ENCODE assay signal across 25 cellular contexts in genomic region chr4:73650255-73650654, GRCh38. TPM values are rescaled to one million over a fixed set of nuclear protein-coding genes. Genes with fewer than 3 reads are reported as not detected.
DNase-seq lines count a peak whose midpoint lies in the region; ATAC-seq, FAIRE-seq and TF ChIP-seq lines count a peak whose summit lies in the region.
"Had no signal": no experiment of that assay in that cellular context is flagged by ENCODE, and none has a peak within 500 bp of the region (broad histone marks: within the 10 kb centered on the region; RNA-seq: fewer than 3 reads in every experiment).

No MANE protein-coding gene starts in this region.

- WGBS in H1 (ENCODE audit: extremely low coverage in 1 of 2, insufficient coverage in 1 of 2, insufficient read length in 1 of 2, insufficient replicate concordance in 2 of 2, low coverage in 1 of 2, low lambda C conversion rate in 2 of 2, missing lambda C conversion rate in 1 of 2), 2 experiments = 88% methylated on average over 3 of the region's 3 CpGs; no CpG with 5 or more reads in 1 of the 2 experiments

- H3K18ac ChIP-seq in H1 (ENCODE audit: extremely low read depth, low read length) = no peak overlapping the region

- H3K23ac ChIP-seq in H1 (ENCODE audit: insufficient read length) = no peak overlapping the region

- H3K4me1 ChIP-seq in OCI-LY7 (ENCODE audit: insufficient read depth, low read length, poor library complexity, severe bottlenecking) = peaks cover 48% of the 10 kb centered on the region
- H3K4me1 ChIP-seq in H1 (replicated peaks in 1 of 4; ENCODE audit: control insufficient read depth in 3 of 4, insufficient read depth in 4 of 4, low read length in 3 of 4) = peaks cover 0 to 2% (median 0%) of the 10 kb centered on the region in 4 experiments; a peak in 1 of 7 replicates

- TF ChIP-seq RAD21 in H1 (IDR thresholded peaks at IDR 0.05 in 1 of 2, conservative IDR thresholded peaks at IDR 0.05 in 1 of 2; ENCODE audit: low read depth in 2 of 2, low read length in 2 of 2) = no peak

- no peak for DNase-seq in OCI-LY7 (ENCODE audit: low spot score)
- no peak for DNase-seq in H1 (ENCODE audit: low read depth in 1 of 2, low spot score in 2 of 2)
- no peak for DNase-seq in mesothelial cell of epicardium (ENCODE audit: low spot score in 2 of 2, unreplicated experiment in 2 of 2)
- no peak for DNase-seq in stimulated activated CD4-positive, alpha-beta T cell treated with anti-CD3 and anti-CD28 coated beads, Interleukin-2, amount 100 ng/mL, for 24 hours
- DNase-seq in activated CD4-positive, alpha-beta T cell treated with anti-CD3 and anti-CD28 coated beads, Interleukin-2, amount 10 ng/mL, durations not matched to agents 7 days and 5 days = no peak
- DNase-seq in NCI-H2171 treated with DMSO at 0.1 percent for 48 hours (lab: John Stamatoyannopoulos, UW) = no peak
- DNase-seq: ACHN; DMS79 treated with DMSO at 0.1 percent for 48 hours; HFFc6; IMR-90; MG63; NCI-H1048; NCI-H2029; NCI-H446 treated with DMSO at 0.1 percent for 48 hours; NCI-H748 treated with DMSO at 0.1 percent for 48 hours; NK-92 treated with Interleukin-12 subunit alpha and Interleukin-12 subunit beta, amount 100 ng/mL, for 24 hours; OCI-M1; SHP77 treated with DMSO at 0.1 percent for 48 hours; SK-N-SH had no signal

- no peak overlapping the region for H3K4me3 Mint-ChIP-seq in mesothelial cell of epicardium
- no peak overlapping the region for H3K4me3 Mint-ChIP-seq in activated CD4-positive, alpha-beta T cell treated with anti-CD3 and anti-CD28 coated beads, Interleukin-2, amount 10 ng/mL, durations not matched to agents 7 days and 5 days
- H3K4me3 Mint-ChIP-seq: HFFc6 had no signal

- no peak overlapping the region for H2BK12ac ChIP-seq in H1 (ENCODE audit: low read depth, low read length)

- ATAC-seq in HG03039 (IDR thresholded peaks at IDR 0.05; ENCODE audit: unreplicated experiment) = no peak

- no peak overlapping the region for H2BK20ac ChIP-seq in H1 (ENCODE audit: low read length)

- H2BK15ac ChIP-seq in H1 (ENCODE audit: low read length) = no peak overlapping the region

- H3K27ac ChIP-seq in OCI-LY7 (ENCODE audit: low read depth, low read length, poor library complexity, severe bottlenecking) = no peak overlapping the region
- no peak overlapping the region for H3K27ac ChIP-seq in H1 (ENCODE audit: low read depth, low read length)
- H3K27ac ChIP-seq: C4-2B, HL-60 had no signal

- CTCF ChIA-PET in OCI-LY7 (lab: Charles Lee; ENCODE audit: unreplicated experiment) (interaction anchor here (1.9 kb wide), 1 partner anchor 76 kb away, joined by 6 read pairs; no protein-coding TSS in a partner anchor), H1 (lab: Charles Lee; ENCODE audit: partially characterized antibody) (interaction anchor here (1.3 to 6.4 kb wide), 2 partner anchors 13 to 76 kb away, joined by 4 to 127 read pairs; no protein-coding TSS in a partner anchor)
- CTCF ChIA-PET in activated CD4-positive, alpha-beta T cell treated with anti-CD3 and anti-CD28 coated beads, Interleukin-2, amount 10 ng/mL, durations not matched to agents 7 days and 5 days (lab: Charles Lee) = no interaction called here

- H3K79me2 ChIP-seq in OCI-LY7 (ENCODE audit: insufficient read depth, low read depth, low read length) (no peaks in the 10 kb centered on the region), H1 (ENCODE audit: control insufficient read depth in 1 of 2, insufficient read depth in 2 of 2, low read length in 2 of 2) (no peaks in the 10 kb centered on the region)

- H3K9me2 ChIP-seq in OCI-LY7 (ENCODE audit: insufficient read depth, low read length) = no peaks in the 10 kb centered on the region
- H3K9me2 ChIP-seq: SK-N-SH had no signal

- POLR2A ChIA-PET in OCI-LY7 (lab: Charles Lee) (no interaction called here), H1 (lab: Charles Lee; ENCODE audit: partially characterized antibody) (no interaction called here)
- POLR2A ChIA-PET in activated CD4-positive, alpha-beta T cell treated with anti-CD3 and anti-CD28 coated beads, Interleukin-2, amount 10 ng/mL, durations not matched to agents 7 days and 5 days (lab: Charles Lee) = no interaction called here

- TF ChIP-seq EP300 in H1 (IDR thresholded peaks at IDR 0.05; ENCODE audit: borderline replicate concordance in 1 of 2, low read depth in 2 of 2, low read length in 2 of 2) = no peak

- no peaks in the 10 kb centered on the region for H3K36me3 Mint-ChIP-seq in mesothelial cell of epicardium
- H3K36me3 Mint-ChIP-seq in activated CD4-positive, alpha-beta T cell treated with anti-CD3 and anti-CD28 coated beads, Interleukin-2, amount 10 ng/mL, durations not matched to agents 7 days and 5 days (ENCODE audit: low read depth) = no peaks in the 10 kb centered on the region

- no peak overlapping the region for H3K14ac ChIP-seq in H1 (ENCODE audit: insufficient read length)

- H3K4me1 Mint-ChIP-seq in mesothelial cell of epicardium = peaks cover 23% of the 10 kb centered on the region
- H3K4me1 Mint-ChIP-seq in activated CD4-positive, alpha-beta T cell treated with anti-CD3 and anti-CD28 coated beads, Interleukin-2, amount 10 ng/mL, durations not matched to agents 7 days and 5 days = peaks cover 2% of the 10 kb centered on the region

- no peak overlapping the region for H4K91ac ChIP-seq in H1 (replicated peaks; ENCODE audit: insufficient read length, low read length)

- no peaks in the 10 kb centered on the region for H3K23me2 ChIP-seq in H1 (ENCODE audit: low read depth, low read length)

- no peak overlapping the region for H2AK5ac ChIP-seq in H1 (ENCODE audit: low read depth, low read length)

- no peak overlapping the region for H2BK120ac ChIP-seq in H1 (replicated peaks; ENCODE audit: low read depth, low read length)

- H2BK5ac ChIP-seq in H1 (ENCODE audit: low read depth, low read length) = no peak overlapping the region

- peaks cover 5% of the 10 kb centered on the region for H3K27me3 Mint-ChIP-seq in mesothelial cell of epicardium (ENCODE audit: low read depth)
- H3K27me3 Mint-ChIP-seq in activated CD4-positive, alpha-beta T cell treated with anti-CD3 and anti-CD28 coated beads, Interleukin-2, amount 10 ng/mL, durations not matched to agents 7 days and 5 days = peaks cover 6% of the 10 kb centered on the region

- no peak overlapping the region for H3K4ac ChIP-seq in H1 (replicated peaks; ENCODE audit: insufficient read length, low read depth, low read length)

- H3K79me1 ChIP-seq in H1 (ENCODE audit: low read depth, low read length) = no peaks in the 10 kb centered on the region

- H3K9ac ChIP-seq in H1 (replicated peaks in 1 of 4; ENCODE audit: extremely low read depth in 1 of 4, low read depth in 3 of 4, low read length in 3 of 4) = no peak overlapping the region
- H3K9ac ChIP-seq: SK-N-SH had no signal

- H3K36me3 ChIP-seq in OCI-LY7 (ENCODE audit: insufficient read depth, low read length) (peaks cover 12% of the 10 kb centered on the region), H1 (ENCODE audit: control insufficient read depth in 2 of 4, insufficient read depth in 4 of 4, low read length in 3 of 4) (no peaks in the 10 kb centered on the region)
- H3K36me3 ChIP-seq: MG63 had no signal

- no peaks in the 10 kb centered on the region for H4K20me1 ChIP-seq in OCI-LY7 (ENCODE audit: insufficient read depth, low read length)
- no peaks in the 10 kb centered on the region for H4K20me1 ChIP-seq in H1 (replicated peaks in 1 of 2; ENCODE audit: control insufficient read depth in 1 of 2, insufficient read depth in 2 of 2, low read length in 2 of 2)

- H3K4me2 ChIP-seq in OCI-LY7 (ENCODE audit: low read length) (no peak overlapping the region), H1 (ENCODE audit: insufficient read depth in 1 of 2, low read depth in 2 of 2, low read length in 2 of 2) (no peak overlapping the region)
- H3K4me2 ChIP-seq: SK-N-SH had no signal

- H2AFZ ChIP-seq in OCI-LY7 (ENCODE audit: low read length) (peak overlapping the region; percentile 39; the same call in 1 of the 2 replicates), H1 (ENCODE audit: low read length) (peak overlapping the region; percentile 89; the same call in 1 of the 2 replicates)

- no TSS peak for BruUV-seq in OCI-LY7 (replicated peaks; lab: Mats Ljungman, UMichigan)

- no peak overlapping the region for H4K8ac ChIP-seq in H1 (ENCODE audit: extremely low read depth, insufficient read depth, low read length)

- peaks cover 17% of the 10 kb centered on the region; the same call in 1 of the 2 replicates for H3K9me3 ChIP-seq in OCI-LY7 (ENCODE audit: low read length)
- no peaks in the 10 kb centered on the region for H3K9me3 ChIP-seq in H1 (ENCODE audit: insufficient read depth in 2 of 2, low read depth in 1 of 2, low read length in 1 of 2)
- H3K9me3 ChIP-seq: MG63, SK-N-SH had no signal

- H3K56ac ChIP-seq in H1 (replicated peaks; ENCODE audit: insufficient read length, low read depth, low read length) = no peak overlapping the region

- TF ChIP-seq CTCF in OCI-LY7 (conservative IDR thresholded peaks at IDR 0.05; ENCODE audit: low read length) = no peak
- TF ChIP-seq CTCF in H1 (IDR thresholded peaks at IDR 0.05; ENCODE audit: control extremely low read depth in 1 of 3, insufficient read depth in 1 of 3, low read depth in 1 of 3, low read length in 3 of 3) = no peak
- no peak for TF ChIP-seq CTCF in mesothelial cell of epicardium (IDR thresholded peaks at IDR 0.05; ENCODE audit: unreplicated experiment)

- intact Hi-C loops in OCI-LY7 (cut with micrococcal nuclease; ENCODE audit: unreplicated experiment) = loop anchor here (5.0 to 10.0 kb wide), 2 partner anchors 338 to 585 kb away; partner anchors contain the start of gene COX18

- no peak overlapping the region for H4K5ac ChIP-seq in H1 (ENCODE audit: insufficient read length, low read depth, low read length)

- H3K4me3 ChIP-seq in OCI-LY7 (ENCODE audit: low read depth, low read length, poor library complexity, severe bottlenecking) (no peak overlapping the region), H1 (ENCODE audit: extremely low read depth in 1 of 4, insufficient read depth in 2 of 4, low read depth in 3 of 4, low read length in 4 of 4) (no peak overlapping the region)
- H3K4me3 ChIP-seq: MG63 had no signal

- no peak for TF ChIP-seq POLR2A in H1 (IDR thresholded peaks at IDR 0.05; ENCODE audit: control extremely low read depth in 1 of 2, low read depth in 2 of 2, low read length in 2 of 2)

- H3K9me3 Mint-ChIP-seq in mesothelial cell of epicardium = peaks cover 9% of the 10 kb centered on the region
- no peaks in the 10 kb centered on the region for H3K9me3 Mint-ChIP-seq in activated CD4-positive, alpha-beta T cell treated with anti-CD3 and anti-CD28 coated beads, Interleukin-2, amount 10 ng/mL, durations not matched to agents 7 days and 5 days
- H3K9me3 Mint-ChIP-seq: HFFc6 had no signal

- H3K27ac Mint-ChIP-seq in mesothelial cell of epicardium = peak overlapping the region; percentile 81
- no peak overlapping the region for H3K27ac Mint-ChIP-seq in activated CD4-positive, alpha-beta T cell treated with anti-CD3 and anti-CD28 coated beads, Interleukin-2, amount 10 ng/mL, durations not matched to agents 7 days and 5 days
- H3K27ac Mint-ChIP-seq: HFFc6 had no signal

- no peaks in the 10 kb centered on the region for H3K27me3 ChIP-seq in H1 (replicated peaks in 1 of 4; ENCODE audit: control insufficient read depth in 3 of 4, extremely low read depth in 1 of 4, insufficient read depth in 3 of 4, low read length in 3 of 4)
- H3K27me3 ChIP-seq: MG63 had no signal

- FAIRE-seq in H1 (lab: Jason Lieb, UNC) = no peak
- FAIRE-seq: H54, HTR-8/SVneo had no signal

RNA-seq across cellular contexts. Expression of gene RASSF6, which starts 30.0 kb away (rescaled TPM):
- total RNA-seq in OCI-LY7 (2014; rRNA removed; shearing (Covaris generic)) = 32.5 and 48.3 TPM in 2 replicates
- total RNA-seq in OCI-LY7 (2022) (62.2 and 86.6 TPM in 2 replicates), mesothelial cell of epicardium (1.3 to 1.8 TPM (median 1.5 TPM) in 3 replicates)
- 0.28 and 0.44 TPM in 2 replicates for total RNA-seq in H1 (2021; fragmentation: NEBNext Ultra II Directional; extraction: Animal tissue kit (Norgen Biotek cat#: 25700))
- 0.02 and 0.03 TPM in 2 replicates for polyA plus RNA-seq in H1 (2011; rRNA removed)
- polyA plus RNA-seq in H1 (2011; cell fraction: cytosol; rRNA removed) = 0.03 TPM
- polyA plus RNA-seq in H1 (2011; cell fraction: nucleus; rRNA removed) = 0.06 TPM
- polyA plus RNA-seq in H1 (2012, experiment 1 of 2) = 0.06 to 0.09 TPM (median 0.08 TPM) in 3 of 4 replicates, not detected in the other
- polyA plus RNA-seq in H1 (2012, experiment 2 of 2) = not detected
- polyA plus RNA-seq in H1 (2013, experiment 1 of 2) = 0.55 TPM
- polyA plus RNA-seq in H1 (2013, experiment 2 of 2) = 0.55 TPM
- 0.13 and 0.20 TPM in 2 replicates for polyA minus RNA-seq in H1 (2011; rRNA and poly(A)+ RNA removed)
- not detected for polyA minus RNA-seq in H1 (2011; cell fraction: cytosol; rRNA and poly(A)+ RNA removed)
- polyA minus RNA-seq in H1 (2011; cell fraction: nucleus; rRNA and poly(A)+ RNA removed) = 1.4 TPM
- total RNA-seq in activated CD4-positive, alpha-beta T cell treated with anti-CD3 and anti-CD28 coated beads, Interleukin-2, amount 10 ng/mL, durations not matched to agents 7 days and 5 days = under 1 TPM in 1 of 2 experiments, not detected in 1; 0.19 TPM
- total RNA-seq: G401, HFFc6, IMR-90 had no signal
- polyA plus RNA-seq: IMR-90, SK-N-SH had no signal

Comparison
In these comparisons a context has a peak if more than half of its experiments do, and no peak if none do; other contexts are left out.
1. RNA of gene RASSF6, which starts 30.0 kb away (total RNA-seq): 32.5 to 86.6 TPM in OCI-LY7; 1.3 to 1.8 TPM in mesothelial cell of epicardium, 0.28 to 0.44 TPM in H1 and 0.19 TPM in activated CD4-positive, alpha-beta T cell treated with anti-CD3 and anti-CD28 coated beads, Interleukin-2, amount 10 ng/mL, durations not matched to agents 7 days and 5 days; every median in the first group is over 10 times any median in the second.